Comparison of ENCODE assay signal across 1 cellular context in genomic region chr20:45052698-45053440, GRCh38.
TF ChIP-seq lines count a peak whose summit lies in the region.

No MANE protein-coding gene starts in this region.

TF ChIP-seq in SK-N-SH, 30 proteins besides CTCF, POLR2A, EP300 and RAD21 (continued from another document):
- TF ChIP-seq IRF3 (IDR thresholded peaks at IDR 0.05; ENCODE audit: low read depth, low read length) (no peak), MAX (IDR thresholded peaks at IDR 0.05; ENCODE audit: low read depth) (peak; percentile 72), POLR2AphosphoS5 (IDR thresholded peaks at IDR 0.05; ENCODE audit: low read depth, low read length) (0 out of 2 replicates have a peak, but pooled peaks have one; percentile 11), TEAD4 (IDR thresholded peaks at IDR 0.05; ENCODE audit: borderline replicate concordance, insufficient read depth) (no peak), CHD2 (IDR thresholded peaks at IDR 0.05; ENCODE audit: low read length, partially characterized antibody) (no peak), JUND (IDR thresholded peaks at IDR 0.05) (peak; percentile 3; the same call in 1 of the 2 replicates)
TF ChIP-seq in SK-N-SH: peak in this region for 7.
